Comparison of ENCODE assay signal across 17 cellular contexts in the genomic region with DNA sequence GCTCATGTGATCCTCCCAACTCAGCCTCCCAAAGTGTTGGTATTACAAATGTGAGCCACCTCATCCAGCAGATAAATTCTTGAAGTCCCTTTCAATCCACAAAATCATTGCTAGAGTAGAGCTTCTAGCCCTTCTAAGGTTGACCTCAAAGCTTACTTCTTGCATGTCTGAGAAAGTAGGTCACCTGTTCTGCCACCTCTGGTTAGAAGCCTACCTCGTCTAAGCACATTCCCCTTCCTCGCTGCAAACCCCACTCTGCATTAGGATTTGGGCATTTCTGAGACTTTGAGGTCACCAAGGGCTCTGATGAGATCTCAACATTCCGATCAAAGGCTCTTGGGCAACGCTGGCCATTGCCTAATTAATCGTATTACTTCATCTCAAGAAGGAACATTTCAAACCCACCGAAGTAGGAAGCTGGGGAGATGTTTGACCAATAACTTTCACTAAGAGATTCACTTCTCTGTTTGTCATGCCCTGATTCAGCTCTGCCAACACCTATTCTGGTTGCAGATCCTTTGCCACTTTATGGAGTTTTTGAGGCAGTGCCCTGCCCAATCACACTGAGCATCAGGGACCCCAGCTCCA. TPM values are rescaled to one million over a fixed set of nuclear protein-coding genes. Genes with fewer than 3 reads are reported as not detected.
DNase-seq lines count a peak whose midpoint lies in the region; TF ChIP-seq lines count a peak whose summit lies in the region.
"Had no signal": no experiment of that assay in that cellular context is flagged by ENCODE, and none has a peak within 500 bp of the region (broad histone marks: within the 10 kb centered on the region; RNA-seq: fewer than 3 reads in every experiment).

No MANE protein-coding gene starts in this region.

- 61 to 86% (median 81%) methylated on average over 6 of the region's 6 CpGs for WGBS in stomach, 5 donors

- TF ChIP-seq EP300 in stomach (IDR thresholded peaks at IDR 0.05), result no peak

- H3K9ac ChIP-seq in OCI-LY3 (ENCODE audit: low read length), result no peak overlapping the region

- TF ChIP-seq POLR2A in stomach (IDR thresholded peaks at IDR 0.05), result no peak

- no peak for DNase-seq in activated T-cell treated with anti-CD3 and anti-CD28 coated beads, Interleukin-2, amount 50 U/mL, for 24 hours
- no peak for DNase-seq in activated T-cell treated with anti-CD3 and anti-CD28 coated beads, Interleukin-2, amount 50 U/mL, for 48 hours
- DNase-seq in endothelial cell (ENCODE audit: low spot score) (no peak), stomach (no peak), NCI-H1694 (lab: John Stamatoyannopoulos, UW) (no peak), NCI-H146 (lab: John Stamatoyannopoulos, UW) (no peak), NCI-H526 treated with DMSO at 0.1 percent for 48 hours (lab: John Stamatoyannopoulos, UW) (no peak)
- DNase-seq: activated naive CD4-positive, alpha-beta T cell treated with anti-CD3 and anti-CD28 coated beads for 36 hours; effector CD4-positive, alpha-beta T cell; MG63; NK-92 treated with Interleukin-12 subunit alpha and Interleukin-12 subunit beta, amount 100 ng/mL, for 24 hours; SJCRH30; stimulated activated CD4-positive, alpha-beta T cell treated with anti-CD3 and anti-CD28 coated beads, Interleukin-2, amount 100 ng/mL, for 48 hours; stimulated activated CD8-positive, alpha-beta memory T cell treated with anti-CD3 and anti-CD28 coated beads, Interleukin-4, amount 100 ng/mL, for 48 hours had no signal

- no peaks in the 10 kb centered on the region for H3K9me3 Mint-ChIP-seq in activated T-cell treated with anti-CD3 and anti-CD28 coated beads, Interleukin-2, amount 50 U/mL, for 24 hours
- no peaks in the 10 kb centered on the region for H3K9me3 Mint-ChIP-seq in endothelial cell (ENCODE audit: unreplicated experiment)
- H3K9me3 Mint-ChIP-seq: activated naive CD4-positive, alpha-beta T cell treated with anti-CD3 and anti-CD28 coated beads for 36 hours had no signal

- H3K79me2 ChIP-seq in OCI-LY3 (ENCODE audit: low read length), result peaks cover 71% of the 10 kb centered on the region

- peaks cover 53% of the 10 kb centered on the region for H3K36me3 ChIP-seq in OCI-LY3 (replicated peaks; ENCODE audit: low read depth, low read length)
- peaks cover 0 to 21% (median 7%) of the 10 kb centered on the region in 4 donors for H3K36me3 ChIP-seq in stomach
- H3K36me3 ChIP-seq: breast epithelium, MG63 had no signal

- H3K4me3 Mint-ChIP-seq in activated T-cell treated with anti-CD3 and anti-CD28 coated beads, Interleukin-2, amount 50 U/mL, for 24 hours, result peak overlapping the region; percentile 11
- peak overlapping the region; percentile 42 for H3K4me3 Mint-ChIP-seq in endothelial cell (ENCODE audit: unreplicated experiment)
- H3K4me3 Mint-ChIP-seq: activated naive CD4-positive, alpha-beta T cell treated with anti-CD3 and anti-CD28 coated beads for 36 hours had no signal

- peak overlapping the region; percentile 20; the same call in 1 of the 2 replicates for H3K4me3 ChIP-seq in OCI-LY3 (ENCODE audit: low read length)
- no peak overlapping the region for H3K4me3 ChIP-seq in stomach
- H3K4me3 ChIP-seq: breast epithelium, MG63, SJCRH30, tibial artery had no signal

- intact Hi-C loops in stomach (cut with DNase I; ENCODE audit: low total_unique reads), result no loop called here

- H3K36me3 Mint-ChIP-seq in activated T-cell treated with anti-CD3 and anti-CD28 coated beads, Interleukin-2, amount 50 U/mL, for 24 hours (ENCODE audit: low read depth), result peaks cover 73% of the 10 kb centered on the region
- H3K36me3 Mint-ChIP-seq in endothelial cell (ENCODE audit: low read depth, unreplicated experiment), result peaks cover 60% of the 10 kb centered on the region

- H3K27ac Mint-ChIP-seq in activated T-cell treated with anti-CD3 and anti-CD28 coated beads, Interleukin-2, amount 50 U/mL, for 24 hours, result no peak overlapping the region
- peak overlapping the region; percentile 81 for H3K27ac Mint-ChIP-seq in endothelial cell (ENCODE audit: unreplicated experiment)
- H3K27ac Mint-ChIP-seq: activated naive CD4-positive, alpha-beta T cell treated with anti-CD3 and anti-CD28 coated beads for 36 hours had no signal

- H3K4me2 ChIP-seq in OCI-LY3 (ENCODE audit: low read length), result peak overlapping the region; percentile 56

- H3K27ac ChIP-seq in OCI-LY3 (ENCODE audit: low read length) (peak overlapping the region; percentile 29), stomach (peak overlapping the region in 4 of 5 donors; percentile 25 to 70 (median 51))
- H3K27ac ChIP-seq: breast epithelium, SJCRH30, tibial artery had no signal

- H3K27me3 ChIP-seq in OCI-LY3 (ENCODE audit: low read depth, low read length) (no peaks in the 10 kb centered on the region), stomach (no peaks in the 10 kb centered on the region)
- H3K27me3 ChIP-seq: breast epithelium, MG63, SJCRH30, tibial artery had no signal

- peaks cover 53% of the 10 kb centered on the region for H3K4me1 ChIP-seq in OCI-LY3 (ENCODE audit: low read length)
- peaks cover 21 to 90% (median 46%) of the 10 kb centered on the region in 4 donors for H3K4me1 ChIP-seq in stomach
- H3K4me1 ChIP-seq: breast epithelium had no signal

- H3K27me3 Mint-ChIP-seq in activated T-cell treated with anti-CD3 and anti-CD28 coated beads, Interleukin-2, amount 50 U/mL, for 24 hours, result no peaks in the 10 kb centered on the region
- peaks cover 11% of the 10 kb centered on the region for H3K27me3 Mint-ChIP-seq in endothelial cell (ENCODE audit: unreplicated experiment)

- no peaks in the 10 kb centered on the region for H3K9me3 ChIP-seq in OCI-LY3 (ENCODE audit: insufficient read depth, low read length)
- no peaks in the 10 kb centered on the region for H3K9me3 ChIP-seq in stomach
- H3K9me3 ChIP-seq: breast epithelium, MG63, SJCRH30, tibial artery had no signal

- peaks cover 61% of the 10 kb centered on the region for H3K4me1 Mint-ChIP-seq in activated T-cell treated with anti-CD3 and anti-CD28 coated beads, Interleukin-2, amount 50 U/mL, for 24 hours (ENCODE audit: low read depth)
- H3K4me1 Mint-ChIP-seq in endothelial cell (ENCODE audit: unreplicated experiment), result peaks cover 83% of the 10 kb centered on the region

- H4K20me1 ChIP-seq in OCI-LY3 (ENCODE audit: insufficient read depth, low read length), result peaks cover 64% of the 10 kb centered on the region

- no peak overlapping the region for H2AFZ ChIP-seq in OCI-LY3 (ENCODE audit: low read depth, low read length)

- TF ChIP-seq CTCF in OCI-LY3 (IDR thresholded peaks at IDR 0.05; ENCODE audit: low read depth, low read length) (no peak), endothelial cell (IDR thresholded peaks at IDR 0.05; ENCODE audit: unreplicated experiment) (no peak), stomach (IDR thresholded peaks at IDR 0.05) (no peak)

RNA-seq across cellular contexts. Expression of a gene that starts 8.6 kb away (rescaled TPM):
- 176 TPM for total RNA-seq in endothelial cell (ENCODE audit: unreplicated experiment)
- 10 to 100 TPM in 3 of 5 donors, 1 to 10 TPM in 2; 1.2 to 42.8 (median 13.3) TPM for total RNA-seq in stomach
- 1 to 10 TPM; 3.3 to 4.1 (median 3.4) TPM for polyA plus RNA-seq in stomach
